13 cellular contexts compared by ENCODE assay signal in the genomic region with DNA sequence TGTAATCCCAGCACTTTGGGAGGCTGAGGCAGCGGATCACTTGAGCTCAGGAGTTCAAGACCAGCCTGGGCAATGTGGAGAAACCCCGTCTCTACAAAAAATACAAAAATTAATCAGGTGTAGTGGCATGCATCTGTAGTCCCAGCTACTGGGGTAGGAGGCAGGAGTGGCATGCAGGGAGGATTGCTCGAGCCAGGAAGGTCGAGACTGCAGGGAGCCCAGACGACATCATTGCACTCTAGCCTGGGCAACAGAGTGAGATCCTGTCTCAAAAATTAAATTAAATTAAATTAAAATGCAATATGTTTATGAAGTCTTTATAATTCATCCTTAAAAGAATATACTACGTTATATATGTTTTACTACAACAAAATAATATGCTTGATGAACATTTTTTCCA. TPM values are rescaled to one million over a fixed set of nuclear protein-coding genes. Genes with fewer than 3 reads are reported as not detected.
DNase-seq lines count a peak whose midpoint lies in the region; ATAC-seq, FAIRE-seq and TF ChIP-seq lines count a peak whose summit lies in the region.
"Had no signal": no experiment of that assay in that cellular context is flagged by ENCODE, and none has a peak within 500 bp of the region (broad histone marks: within the 10 kb centered on the region; RNA-seq: fewer than 3 reads in every experiment).

No MANE protein-coding gene starts in this region.

- H3K4me1 ChIP-seq in GM23338 (ENCODE audit: insufficient read depth) (peaks cover 63% of the 10 kb centered on the region), KMS-11 (ENCODE audit: low read depth, poor library complexity, severe bottlenecking) (peaks cover 42% of the 10 kb centered on the region), H1 (replicated peaks in 1 of 4; ENCODE audit: control insufficient read depth in 3 of 4, insufficient read depth in 4 of 4, low read length in 3 of 4) (peaks cover 0 to 24% (median 12%) of the 10 kb centered on the region in 4 experiments; a peak in 4 of 7 replicates), upper lobe of right lung (peaks cover 4% of the 10 kb centered on the region)

- H3K14ac ChIP-seq in H1 (ENCODE audit: insufficient read length): no peak overlapping the region

- H3K36me3 ChIP-seq in GM23338 (ENCODE audit: insufficient read depth): no peaks in the 10 kb centered on the region
- H3K36me3 ChIP-seq in KMS-11 (ENCODE audit: insufficient read depth): no peaks in the 10 kb centered on the region
- peaks cover 0 to 4% (median 0%) of the 10 kb centered on the region in 4 experiments; a peak in 1 of 8 replicates for H3K36me3 ChIP-seq in H1 (ENCODE audit: control insufficient read depth in 2 of 4, insufficient read depth in 4 of 4, low read length in 3 of 4)
- no peaks in the 10 kb centered on the region for H3K36me3 ChIP-seq in upper lobe of right lung
- H3K36me3 ChIP-seq: SJSA1 had no signal

- POLR2A ChIA-PET in H1 (lab: Charles Lee; ENCODE audit: partially characterized antibody): no interaction called here

- no peaks in the 10 kb centered on the region for H3K9me2 ChIP-seq in GM23338 (ENCODE audit: insufficient read depth)

- H3K36me3 Mint-ChIP-seq in GM23338 (ENCODE audit: low read depth) (peaks cover 24% of the 10 kb centered on the region), nephron progenitor cell (ENCODE audit: low read depth) (peaks cover 54% of the 10 kb centered on the region)
- H3K36me3 Mint-ChIP-seq: CD14-positive monocyte had no signal

- H2AK5ac ChIP-seq in H1 (ENCODE audit: low read depth, low read length): 0 out of 2 replicates have a peak overlapping the region, but pooled peaks have one; percentile 28

- H3K79me2 ChIP-seq in GM23338 (replicated peaks; ENCODE audit: insufficient read depth) (peaks cover 78% of the 10 kb centered on the region), KMS-11 (ENCODE audit: insufficient read depth, low read depth) (no peaks in the 10 kb centered on the region), H1 (ENCODE audit: control insufficient read depth in 1 of 2, insufficient read depth in 2 of 2, low read length in 2 of 2) (peaks cover 4 to 86% of the 10 kb centered on the region in 2 experiments; a peak in 3 of 4 replicates)

- no peaks in the 10 kb centered on the region for H3K27me3 ChIP-seq in GM23338 (ENCODE audit: insufficient read depth)
- no peaks in the 10 kb centered on the region for H3K27me3 ChIP-seq in KMS-11 (ENCODE audit: insufficient read depth, low read depth)
- no peaks in the 10 kb centered on the region for H3K27me3 ChIP-seq in H1 (replicated peaks in 1 of 4; ENCODE audit: control insufficient read depth in 3 of 4, extremely low read depth in 1 of 4, insufficient read depth in 3 of 4, low read length in 3 of 4)
- no peaks in the 10 kb centered on the region for H3K27me3 ChIP-seq in upper lobe of right lung
- H3K27me3 ChIP-seq: SJSA1 had no signal

- no peak overlapping the region for H3K4ac ChIP-seq in H1 (replicated peaks; ENCODE audit: insufficient read length, low read depth, low read length)

- no peak for TF ChIP-seq RAD21 in H1 (IDR thresholded peaks at IDR 0.05 in 1 of 2, conservative IDR thresholded peaks at IDR 0.05 in 1 of 2; ENCODE audit: low read depth in 2 of 2, low read length in 2 of 2)

- H3K4me3 Mint-ChIP-seq in GM23338 (no peak overlapping the region), nephron progenitor cell (no peak overlapping the region)
- H3K4me3 Mint-ChIP-seq: CD14-positive monocyte had no signal

- H4K91ac ChIP-seq in H1 (replicated peaks; ENCODE audit: insufficient read length, low read length): no peak overlapping the region

- H3K4me1 Mint-ChIP-seq in GM23338: peaks cover 55% of the 10 kb centered on the region
- H3K4me1 Mint-ChIP-seq in nephron progenitor cell: peaks cover 41% of the 10 kb centered on the region
- H3K4me1 Mint-ChIP-seq: CD14-positive monocyte had no signal

- H3K9ac ChIP-seq in KMS-11 (no peak overlapping the region), H1 (replicated peaks in 1 of 4; ENCODE audit: extremely low read depth in 1 of 4, low read depth in 3 of 4, low read length in 3 of 4) (no peak overlapping the region)

- no peak for TF ChIP-seq POLR2A in H1 (IDR thresholded peaks at IDR 0.05; ENCODE audit: control extremely low read depth in 1 of 2, low read depth in 2 of 2, low read length in 2 of 2)

- no peak overlapping the region for H2BK15ac ChIP-seq in H1 (ENCODE audit: low read length)

- H4K20me1 ChIP-seq in GM23338 (replicated peaks; ENCODE audit: insufficient read depth) (no peaks in the 10 kb centered on the region), KMS-11 (ENCODE audit: insufficient read depth) (no peaks in the 10 kb centered on the region), H1 (replicated peaks in 1 of 2; ENCODE audit: control insufficient read depth in 1 of 2, insufficient read depth in 2 of 2, low read length in 2 of 2) (no peaks in the 10 kb centered on the region)

- H2BK5ac ChIP-seq in H1 (ENCODE audit: low read depth, low read length): peak overlapping the region; percentile 64; the same call in 1 of the 2 replicates

- DNase-seq in GM23338 (ENCODE audit: low spot score) (no peak), H1 (ENCODE audit: low read depth in 1 of 2, low spot score in 2 of 2) (no peak), nephron progenitor cell (no peak), nucleus accumbens (lab: John Stamatoyannopoulos, UW) (no peak), upper lobe of right lung (no peak), mucosa of gallbladder (ENCODE audit: low spot score) (no peak)
- DNase-seq: Kasumi-1 had no signal

- H3K4me3 ChIP-seq in GM23338: no peak overlapping the region
- H3K4me3 ChIP-seq in KMS-11 (IDR thresholded peaks at IDR 0.05; ENCODE audit: insufficient read depth, low read depth, low read length): no peak overlapping the region
- H3K4me3 ChIP-seq in H1 (ENCODE audit: extremely low read depth in 1 of 4, insufficient read depth in 2 of 4, low read depth in 3 of 4, low read length in 4 of 4): no peak overlapping the region
- H3K4me3 ChIP-seq in upper lobe of right lung: no peak overlapping the region
- H3K4me3 ChIP-seq: A549, SJSA1 had no signal

- ATAC-seq in GM23338 (no peak), GM18868 (IDR thresholded peaks at IDR 0.05; ENCODE audit: unreplicated experiment) (no peak), upper lobe of right lung (no peak)

- H3K23ac ChIP-seq in H1 (ENCODE audit: insufficient read length): no peak overlapping the region

- no peak for FAIRE-seq in H1 (lab: Jason Lieb, UNC)
- FAIRE-seq: A549, GM12892 had no signal

- H3K9me3 ChIP-seq in H1 (ENCODE audit: insufficient read depth in 2 of 2, low read depth in 1 of 2, low read length in 1 of 2): no peaks in the 10 kb centered on the region
- H3K9me3 ChIP-seq in upper lobe of right lung: no peaks in the 10 kb centered on the region
- H3K9me3 ChIP-seq: A549, SJSA1 had no signal

- TF ChIP-seq CTCF in GM23338 (conservative IDR thresholded peaks at IDR 0.05; ENCODE audit: low read depth in 2 of 2) (no peak), KMS-11 (conservative IDR thresholded peaks at IDR 0.05; ENCODE audit: low read depth, low read length) (no peak), H1 (IDR thresholded peaks at IDR 0.05; ENCODE audit: control extremely low read depth in 1 of 3, insufficient read depth in 1 of 3, low read depth in 1 of 3, low read length in 3 of 3) (no peak), nephron progenitor cell (IDR thresholded peaks at IDR 0.05) (no peak), upper lobe of right lung (IDR thresholded peaks at IDR 0.05) (no peak)

- H3F3A ChIP-seq in GM23338 (replicated peaks; ENCODE audit: low read depth): peaks cover 5% of the 10 kb centered on the region; the same call in 1 of the 2 replicates

- no peak overlapping the region for H2AFZ ChIP-seq in GM23338
- H2AFZ ChIP-seq in KMS-11 (ENCODE audit: low read depth): no peak overlapping the region
- no peak overlapping the region for H2AFZ ChIP-seq in H1 (ENCODE audit: low read length)

- no peak overlapping the region for H2BK12ac ChIP-seq in H1 (ENCODE audit: low read depth, low read length)

- H3K79me1 ChIP-seq in H1 (ENCODE audit: low read depth, low read length): 0 out of 2 replicates have a peak, but pooled peaks cover 2% of the 10 kb centered on the region

- no peak overlapping the region for H4K5ac ChIP-seq in H1 (ENCODE audit: insufficient read length, low read depth, low read length)

- 89% methylated on average over 6 of the region's 6 CpGs; no CpG with 5 or more reads in 1 of the 2 experiments for whole genome bisulfite sequencing in H1 (ENCODE audit: extremely low coverage in 1 of 2, insufficient coverage in 1 of 2, insufficient read length in 1 of 2, insufficient replicate concordance in 2 of 2, low coverage in 1 of 2, low lambda C conversion rate in 2 of 2, missing lambda C conversion rate in 1 of 2), 2 experiments

- H2BK20ac ChIP-seq in H1 (ENCODE audit: low read length): no peak overlapping the region

- H3K27ac Mint-ChIP-seq in GM23338 (peak overlapping the region; percentile 98), nephron progenitor cell (peak overlapping the region; percentile 95)

- no peak overlapping the region for H3K56ac ChIP-seq in H1 (replicated peaks; ENCODE audit: insufficient read length, low read depth, low read length)

- H3K27me3 Mint-ChIP-seq in GM23338 (ENCODE audit: insufficient read depth, low read depth, poor library complexity) (peaks cover 2% of the 10 kb centered on the region), nephron progenitor cell (ENCODE audit: low read depth, poor library complexity) (no peaks in the 10 kb centered on the region)

- CTCF ChIA-PET in H1 (lab: Charles Lee; ENCODE audit: partially characterized antibody): no interaction called here

- H3K27ac ChIP-seq in GM23338 (ENCODE audit: low read depth): peak overlapping the region; percentile 82
- peak overlapping the region; percentile 89; the same call in 1 of the 2 replicates for H3K27ac ChIP-seq in KMS-11
- H3K27ac ChIP-seq in H1 (ENCODE audit: low read depth, low read length): no peak overlapping the region
- H3K27ac ChIP-seq in upper lobe of right lung: no peak overlapping the region

- H3K23me2 ChIP-seq in H1 (ENCODE audit: low read depth, low read length): no peaks in the 10 kb centered on the region

- H3K4me2 ChIP-seq in GM23338 (no peak overlapping the region), KMS-11 (peak overlapping the region; percentile 79), H1 (ENCODE audit: insufficient read depth in 1 of 2, low read depth in 2 of 2, low read length in 2 of 2) (no peak overlapping the region)

- no peak overlapping the region for H4K8ac ChIP-seq in H1 (ENCODE audit: extremely low read depth, insufficient read depth, low read length)

- H2BK120ac ChIP-seq in H1 (replicated peaks; ENCODE audit: low read depth, low read length): no peak overlapping the region

- no peaks in the 10 kb centered on the region; the same call in 2 of the 3 replicates for H3K9me3 Mint-ChIP-seq in GM23338
- H3K9me3 Mint-ChIP-seq in nephron progenitor cell: peaks cover 32% of the 10 kb centered on the region
- H3K9me3 Mint-ChIP-seq: CD14-positive monocyte had no signal

- TF ChIP-seq EP300 in H1 (IDR thresholded peaks at IDR 0.05; ENCODE audit: borderline replicate concordance in 1 of 2, low read depth in 2 of 2, low read length in 2 of 2): no peak

- H3K18ac ChIP-seq in H1 (ENCODE audit: extremely low read depth, low read length): no peak overlapping the region

- intact Hi-C loops in upper lobe of right lung (cut with DNase I): no loop called here

RNA-seq across cellular contexts. Expression of a gene that starts 38.1 kb away (rescaled TPM):
- total RNA-seq in GM23338 (2014; rRNA removed; shearing (Covaris generic)): 30.2 and 36.5 TPM in 2 replicates
- polyA plus RNA-seq in GM23338 (2016; fragmentation: Nextera tagmentation; extraction: Ambion mirVana): 26.3 and 28.1 TPM in 2 replicates
- 50.4 and 54.0 TPM in 2 replicates for total RNA-seq in H1 (2021; fragmentation: NEBNext Ultra II Directional; extraction: Animal tissue kit (Norgen Biotek cat#: 25700))
- 27.5 and 65.7 TPM in 2 replicates for polyA plus RNA-seq in H1 (2011; rRNA removed)
- 58.1 TPM for polyA plus RNA-seq in H1 (2011; cell fraction: cytosol; rRNA removed)
- 29.0 TPM for polyA plus RNA-seq in H1 (2011; cell fraction: nucleus; rRNA removed)
- polyA plus RNA-seq in H1 (2012, experiment 1 of 2): 45.3 to 77.3 TPM (median 55.9 TPM) in 4 replicates
- 4.8 TPM for polyA plus RNA-seq in H1 (2012, experiment 2 of 2)
- 24.2 TPM for polyA plus RNA-seq in H1 (2013, experiment 1 of 2)
- 24.6 TPM for polyA plus RNA-seq in H1 (2013, experiment 2 of 2)
- 80.3 and 138 TPM in 2 replicates for polyA minus RNA-seq in H1 (2011; rRNA and poly(A)+ RNA removed)
- polyA minus RNA-seq in H1 (2011; cell fraction: cytosol; rRNA and poly(A)+ RNA removed): 23.7 TPM
- polyA minus RNA-seq in H1 (2011; cell fraction: nucleus; rRNA and poly(A)+ RNA removed): 85.2 TPM
- 30.6 TPM for total RNA-seq in upper lobe of right lung
- 15.3 TPM for total RNA-seq in mucosa of gallbladder
- polyA plus RNA-seq: CD14-positive monocyte had no signal

Comparison
In these comparisons a context has a peak if more than half of its experiments do, and no peak if none do; other contexts are left out.
1. H3K27ac ChIP-seq: peak in GM23338 (single experiment) and KMS-11 (single experiment); none in H1 (single experiment) and upper lobe of right lung (single experiment).